In genomic region chr15:60701261-60702019, GRCh38 we compare ENCODE assay signal across 25 cellular contexts.
"Had no signal": no experiment of that assay in that cellular context is flagged by ENCODE, and none has a peak within 500 bp of the region (broad histone marks: within the 10 kb centered on the region; RNA-seq: fewer than 3 reads in every experiment).

No MANE protein-coding gene starts in this region.

- H3K9me3 ChIP-seq: esophagus muscularis mucosa, gastroesophageal sphincter, heart left ventricle, left ventricle myocardium inferior, ovary, psoas muscle, thoracic aorta, upper lobe of left lung had no signal

- H3K4me1 ChIP-seq: esophagus muscularis mucosa, upper lobe of left lung had no signal

- H3K4me1 Mint-ChIP-seq: activated B cell treated with CpG ODN at 0.5 μM for 24 hours, memory B cell had no signal

- ATAC-seq: activated T-cell treated with anti-CD3 and anti-CD28 coated beads, Interleukin-2, amount 50 U/mL, for 4 hours; gastroesophageal sphincter; heart left ventricle; naive thymus-derived CD8-positive, alpha-beta T cell; psoas muscle; right cardiac atrium; stimulated activated memory B cell treated with anti-CD40 and anti-IgM and Interleukin-4, amounts not matched to agents 10 μg/mL and 1 μg/mL and 100 μg/mL, for 72 hours had no signal

- H3K4me3 ChIP-seq: esophagus muscularis mucosa, gastroesophageal sphincter, heart left ventricle, left ventricle myocardium inferior, ovary, psoas muscle, thoracic aorta, upper lobe of left lung had no signal

- DNase-seq: activated B cell treated with CpG ODN at 0.5 μM for 24 hours; activated CD4-positive, alpha-beta T cell treated with anti-CD3 and anti-CD28 coated beads, Interleukin-2, amount 10 ng/mL, durations not matched to agents 24 days and 14 days; activated CD8-positive, alpha-beta memory T cell treated with anti-CD3 and anti-CD28 coated beads, Interleukin-2, amount 50 U/mL, for 4 hours; activated gamma-delta T cell; activated T-cell treated with anti-CD3 and anti-CD28 coated beads, Interleukin-2, amount 50 U/mL, for 4 hours; central memory CD4-positive, alpha-beta T cell; heart left ventricle; kidney glomerular epithelial cell; left ventricle myocardium inferior; naive thymus-derived CD8-positive, alpha-beta T cell; ovary; psoas muscle; right cardiac atrium; small intestine; stimulated activated CD4-positive, alpha-beta T cell treated with anti-CD3 and anti-CD28 coated beads, Interleukin-4, amount 100 ng/mL, for 24 hours had no signal

- H3K36me3 ChIP-seq: gastroesophageal sphincter, heart left ventricle, left ventricle myocardium inferior, ovary, thoracic aorta, upper lobe of left lung had no signal

- H3K27me3 Mint-ChIP-seq: activated B cell treated with CpG ODN at 0.5 μM for 24 hours; activated CD4-positive, alpha-beta T cell treated with anti-CD3 and anti-CD28 coated beads, Interleukin-2, amount 10 ng/mL, durations not matched to agents 24 days and 14 days; activated naive CD8-positive, alpha-beta T cell; brain; naive thymus-derived CD8-positive, alpha-beta T cell had no signal

- H3K27me3 ChIP-seq: esophagus muscularis mucosa, gastroesophageal sphincter, heart left ventricle, ovary, upper lobe of left lung had no signal

- H3K9me3 Mint-ChIP-seq: activated B cell treated with CpG ODN at 0.5 μM for 24 hours; activated CD4-positive, alpha-beta T cell treated with anti-CD3 and anti-CD28 coated beads, Interleukin-2, amount 10 ng/mL, durations not matched to agents 24 days and 14 days; activated T-cell treated with anti-CD3 and anti-CD28 coated beads, Interleukin-2, amount 50 U/mL, for 4 hours; brain; naive thymus-derived CD8-positive, alpha-beta T cell; stimulated activated memory B cell treated with anti-CD40 and anti-IgM and Interleukin-4, amounts not matched to agents 10 μg/mL and 1 μg/mL and 100 μg/mL, for 72 hours; T-helper 2 cell treated with Interferon-gamma antibody and Interleukin-4, amounts not matched to agents 5 μg/mL and 100 μg/mL, for 36 hours had no signal

- H3K4me3 Mint-ChIP-seq: activated B cell treated with CpG ODN at 0.5 μM for 24 hours; activated CD4-positive, alpha-beta T cell treated with anti-CD3 and anti-CD28 coated beads, Interleukin-2, amount 10 ng/mL, durations not matched to agents 24 days and 14 days; activated naive CD8-positive, alpha-beta T cell; activated T-cell treated with anti-CD3 and anti-CD28 coated beads, Interleukin-2, amount 50 U/mL, for 4 hours; brain; memory B cell; naive thymus-derived CD8-positive, alpha-beta T cell; stimulated activated memory B cell treated with anti-CD40 and anti-IgM and Interleukin-4, amounts not matched to agents 10 μg/mL and 1 μg/mL and 100 μg/mL, for 72 hours; T-helper 2 cell treated with Interferon-gamma antibody and Interleukin-4, amounts not matched to agents 5 μg/mL and 100 μg/mL, for 36 hours had no signal

- FAIRE-seq: colon, small intestine had no signal

- H3K27ac Mint-ChIP-seq: activated B cell treated with CpG ODN at 0.5 μM for 24 hours; activated CD4-positive, alpha-beta T cell treated with anti-CD3 and anti-CD28 coated beads, Interleukin-2, amount 10 ng/mL, durations not matched to agents 24 days and 14 days; activated naive CD8-positive, alpha-beta T cell; brain; memory B cell; stimulated activated memory B cell treated with anti-CD40 and anti-IgM and Interleukin-4, amounts not matched to agents 10 μg/mL and 1 μg/mL and 100 μg/mL, for 72 hours; T-helper 2 cell treated with Interferon-gamma antibody and Interleukin-4, amounts not matched to agents 5 μg/mL and 100 μg/mL, for 36 hours had no signal

- H3K36me3 Mint-ChIP-seq: brain; memory B cell; stimulated activated memory B cell treated with anti-CD40 and anti-IgM and Interleukin-4, amounts not matched to agents 10 μg/mL and 1 μg/mL and 100 μg/mL, for 72 hours had no signal

- H3K27ac ChIP-seq: esophagus muscularis mucosa, gastroesophageal sphincter, heart left ventricle, left ventricle myocardium inferior, ovary, psoas muscle, thoracic aorta, upper lobe of left lung had no signal
